Comparison of ENCODE assay signal across 12 cellular contexts in the genomic region with DNA sequence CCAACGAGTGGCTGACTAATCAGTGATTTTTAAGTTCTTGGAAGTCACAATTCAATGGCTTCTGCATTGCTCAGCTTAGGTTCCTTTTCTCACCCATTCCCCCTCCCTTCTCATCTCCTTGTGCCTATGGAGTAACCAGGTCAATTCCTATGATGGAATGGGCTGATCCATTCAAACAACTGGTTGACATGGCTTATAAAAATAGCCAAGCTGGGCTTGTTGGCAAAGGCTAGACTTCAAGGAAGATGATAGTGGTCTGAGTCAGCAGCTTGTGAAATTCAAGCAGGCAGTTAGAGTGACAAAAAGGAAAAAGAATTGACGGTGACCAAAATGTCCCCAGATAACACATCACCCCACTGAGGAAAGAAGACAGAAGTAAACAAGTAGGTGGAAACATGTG.
A peak's percentile ranks its signal among the peaks of the same experiment; 100 is the strongest.
DNase-seq lines count a peak whose midpoint lies in the region; ATAC-seq, FAIRE-seq and TF ChIP-seq lines count a peak whose summit lies in the region.
"Had no signal": no experiment of that assay in that cellular context is flagged by ENCODE, and none has a peak within 500 bp of the region (broad histone marks: within the 10 kb centered on the region; RNA-seq: fewer than 3 reads in every experiment).

No MANE protein-coding gene starts in this region.

- no peak overlapping the region for H3K27ac Mint-ChIP-seq in osteocyte (ENCODE audit: unreplicated experiment)

- dilution Hi-C loops in endothelial cell of umbilical vein (cut with MboI; ENCODE audit: extremely low pct_ligation_motif_present, low sequenced_read_pairs), result no loop called here

- H2AFZ ChIP-seq in endothelial cell of umbilical vein (ENCODE audit: low read depth, low read length), result no peak overlapping the region

- H3K36me3 ChIP-seq in endothelial cell of umbilical vein (ENCODE audit: control insufficient read depth in 2 of 2, extremely low read depth in 1 of 2, insufficient read depth in 2 of 2, low read length in 2 of 2) (no peaks in the 10 kb centered on the region), psoas muscle (ENCODE audit: insufficient read depth in 1 of 2, low read depth in 1 of 2) (no peaks in the 10 kb centered on the region), kidney (ENCODE audit: control insufficient read depth in 1 of 2, insufficient read depth in 2 of 2, low read length in 2 of 2) (no peaks in the 10 kb centered on the region)

- H3K9me3 ChIP-seq in endothelial cell of umbilical vein (replicated peaks; ENCODE audit: control insufficient read depth, insufficient read depth, low read length), result no peaks in the 10 kb centered on the region
- no peaks in the 10 kb centered on the region for H3K9me3 ChIP-seq in psoas muscle
- H3K9me3 ChIP-seq in kidney (ENCODE audit: control insufficient read depth in 1 of 2, low read length in 2 of 2), result no peaks in the 10 kb centered on the region

- 6 to 21% (median 14%) methylated on average over 2 of the region's 2 CpGs for WGBS in psoas muscle, 3 donors

- H3K9ac ChIP-seq in endothelial cell of umbilical vein (replicated peaks; ENCODE audit: extremely low read depth, insufficient read depth, low read length) (no peak overlapping the region), kidney (ENCODE audit: low read length in 2 of 2) (no peak overlapping the region)

- no peak for TF ChIP-seq POLR2A in endothelial cell of umbilical vein (IDR thresholded peaks at IDR 0.05; ENCODE audit: low read depth, low read length)

- CTCF ChIA-PET in endothelial cell of umbilical vein (lab: Charles Lee), result interaction anchor here (1.1 to 1.5 kb wide), 4 partner anchors 15 to 834 kb away, joined by 3 to 7 read pairs (median 4); no protein-coding TSS in a partner anchor

- no peaks in the 10 kb centered on the region for H3K9me3 Mint-ChIP-seq in osteocyte (ENCODE audit: unreplicated experiment)

- TF ChIP-seq CTCF in endothelial cell of umbilical vein (IDR thresholded peaks at IDR 0.05; ENCODE audit: extremely low read depth in 1 of 2, insufficient read depth in 1 of 2, low read depth in 1 of 2, low read length in 2 of 2), result no peak
- no peak for TF ChIP-seq CTCF in psoas muscle (IDR thresholded peaks at IDR 0.05)
- no peak for TF ChIP-seq CTCF in osteocyte (IDR thresholded peaks at IDR 0.05)
- no peak for TF ChIP-seq CTCF in kidney (IDR thresholded peaks at IDR 0.05; ENCODE audit: borderline replicate concordance, extremely low read depth, insufficient read depth)

- H3K4me3 ChIP-seq in endothelial cell of umbilical vein (replicated peaks in 1 of 3; ENCODE audit: insufficient read depth in 1 of 3, low read depth in 1 of 3, low read length in 3 of 3) (no peak overlapping the region), psoas muscle (no peak overlapping the region), kidney (ENCODE audit: low read length in 2 of 2) (no peak overlapping the region)

- no peaks in the 10 kb centered on the region for H3K79me2 ChIP-seq in endothelial cell of umbilical vein (ENCODE audit: control insufficient read depth, insufficient read depth, low read length)

- H3K4me2 ChIP-seq in endothelial cell of umbilical vein (ENCODE audit: insufficient read depth, low read length), result no peak overlapping the region

- peak; percentile 91 to 96 (median 94) for ATAC-seq in psoas muscle
- ATAC-seq in HG03039 (IDR thresholded peaks at IDR 0.05; ENCODE audit: unreplicated experiment), result no peak
- ATAC-seq: stimulated activated naive CD8-positive, alpha-beta T cell treated with anti-CD3 and anti-CD28 coated beads, Interleukin-15, Interleukin-2, amounts not matched to agents 100 U/mL and 50 U/mL, for 24 hours had no signal

- no peak overlapping the region for H3K27ac ChIP-seq in endothelial cell of umbilical vein (ENCODE audit: insufficient read depth, low read depth, low read length)
- H3K27ac ChIP-seq in psoas muscle, result peak overlapping the region; percentile 79
- no peak overlapping the region for H3K27ac ChIP-seq in kidney (ENCODE audit: low read depth in 2 of 2, low read length in 2 of 2)

- H3K4me1 ChIP-seq in endothelial cell of umbilical vein (ENCODE audit: control insufficient read depth, extremely low read depth, insufficient read depth, low read length) (peaks cover 13% of the 10 kb centered on the region), psoas muscle (peaks cover 41% of the 10 kb centered on the region), kidney (ENCODE audit: control insufficient read depth in 1 of 2, insufficient read depth in 1 of 2, low read depth in 1 of 2, low read length in 2 of 2) (peaks cover 0 to 6% of the 10 kb centered on the region in 2 donors)

- H3K27me3 ChIP-seq in endothelial cell of umbilical vein (ENCODE audit: control insufficient read depth in 2 of 2, insufficient read depth in 2 of 2, low read length in 2 of 2) (peaks cover 0 to 2% of the 10 kb centered on the region in 2 experiments), psoas muscle (ENCODE audit: insufficient read depth in 3 of 3, low read length in 2 of 3) (no peaks in the 10 kb centered on the region)

- peaks cover 2% of the 10 kb centered on the region for H3K36me3 Mint-ChIP-seq in osteocyte (ENCODE audit: unreplicated experiment)

- FAIRE-seq in endothelial cell of umbilical vein (lab: Jason Lieb, UNC) (no peak), kidney (lab: Jason Lieb, UNC) (no peak)

- no peaks in the 10 kb centered on the region for H3K9me1 ChIP-seq in endothelial cell of umbilical vein (replicated peaks; ENCODE audit: control insufficient read depth, extremely low read depth, insufficient read depth, low read length)

- DNase-seq in GM03348 (ENCODE audit: low spot score) (peak; percentile 65), NOMO-1 (lab: John Stamatoyannopoulos, UW; ENCODE audit: unreplicated experiment in 2 of 2) (peak; percentile 28 to 64), endothelial cell of umbilical vein (ENCODE audit: low read depth, low spot score) (peak; percentile 59), psoas muscle (no peak), osteocyte (ENCODE audit: extremely low spot score, unreplicated experiment) (no peak), kidney (no peak)
- no peak for DNase-seq in NK-92 treated with Interleukin-12 subunit alpha and Interleukin-12 subunit beta, amount 100 ng/mL, for 24 hours (lab: John Stamatoyannopoulos, UW)
- DNase-seq: activated CD4-positive, CD25-positive, alpha-beta regulatory T cell treated with anti-CD3 and anti-CD28 coated beads, Interleukin-2, amount 50 U/mL, for 72 hours; Right ventricle myocardium superior; stimulated activated CD4-positive, alpha-beta T cell treated with anti-CD3 and anti-CD28 coated beads, Interleukin-1b, Interleukin-23, amount 100 ng/mL, for 48 hours; stimulated activated naive CD8-positive, alpha-beta T cell treated with anti-CD3 and anti-CD28 coated beads, Interleukin-15, Interleukin-2, amounts not matched to agents 100 U/mL and 50 U/mL, for 24 hours had no signal

- POLR2A ChIA-PET in endothelial cell of umbilical vein (lab: Charles Lee), result no interaction called here

- H4K20me1 ChIP-seq in endothelial cell of umbilical vein (replicated peaks; ENCODE audit: control insufficient read depth, extremely low read depth, insufficient read depth, low read length), result no peaks in the 10 kb centered on the region

- H3K27me3 Mint-ChIP-seq in osteocyte (ENCODE audit: unreplicated experiment), result no peaks in the 10 kb centered on the region

- no TSS peak for BruUV-seq in endothelial cell of umbilical vein (replicated peaks; lab: Mats Ljungman, UMichigan)

- H3K4me1 Mint-ChIP-seq in osteocyte (ENCODE audit: unreplicated experiment), result peaks cover 16% of the 10 kb centered on the region

- H3K4me3 Mint-ChIP-seq in osteocyte (ENCODE audit: unreplicated experiment), result no peak overlapping the region

- intact Hi-C loops in endothelial cell of umbilical vein (cut with micrococcal nuclease) (no loop called here), psoas muscle (cut with DNase I) (no loop called here), kidney (cut with DNase I) (no loop called here)

TF ChIP-seq in endothelial cell of umbilical vein, 7 proteins besides CTCF, POLR2A, EP300 and RAD21:
- peak; percentile 4 for TF ChIP-seq JUN (IDR thresholded peaks at IDR 0.05; ENCODE audit: borderline replicate concordance, insufficient read depth, insufficient read length, low read depth)
- TF ChIP-seq FOS (IDR thresholded peaks at IDR 0.05; ENCODE audit: borderline replicate concordance, insufficient read depth, low read length), result peak; percentile 85
- no peak for TF ChIP-seq EZH2 (IDR thresholded peaks at IDR 0.05; ENCODE audit: borderline replicate concordance, low read depth, low read length, severe bottlenecking)
- TF ChIP-seq, protein P1, sequence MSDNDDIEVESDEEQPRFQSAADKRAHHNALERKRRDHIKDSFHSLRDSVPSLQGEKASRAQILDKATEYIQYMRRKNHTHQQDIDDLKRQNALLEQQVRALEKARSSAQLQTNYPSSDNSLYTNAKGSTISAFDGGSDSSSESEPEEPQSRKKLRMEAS (IDR thresholded peaks at IDR 0.05; ENCODE audit: insufficient read depth, insufficient read length), result no peak
- no peak for TF ChIP-seq POLR2AphosphoS5 (IDR thresholded peaks at IDR 0.05; ENCODE audit: insufficient read depth, low read depth, low read length)
- TF ChIP-seq GATA2 (IDR thresholded peaks at IDR 0.05; ENCODE audit: insufficient read depth, insufficient read length, low read depth, low read length), result peak; percentile 62
- no peak for TF ChIP-seq MYC (IDR thresholded peaks at IDR 0.05; ENCODE audit: low read depth, low read length)

Comparison
In these comparisons a context has a peak if more than half of its experiments do, and no peak if none do; other contexts are left out.
1. DNase-seq: peak in GM03348 (single experiment), NOMO-1 (2 of 2) and endothelial cell of umbilical vein (single experiment); none in psoas muscle (0 of 2), osteocyte (single experiment), NK-92 treated with Interleukin-12 subunit alpha and Interleukin-12 subunit beta, amount 100 ng/mL, for 24 hours (single experiment) and kidney (single experiment).